Comparison of ENCODE assay signal across 33 cellular contexts in genomic region chr7:29886827-29887226, GRCh38.
A peak's percentile ranks its signal among the peaks of the same experiment; 100 is the strongest.
DNase-seq lines count a peak whose midpoint lies in the region; ATAC-seq and TF ChIP-seq lines count a peak whose summit lies in the region.
"Had no signal": no experiment of that assay in that cellular context is flagged by ENCODE, and none has a peak within 500 bp of the region (broad histone marks: within the 10 kb centered on the region; RNA-seq: fewer than 3 reads in every experiment).

No MANE protein-coding gene starts in this region.

- H3K9me3 ChIP-seq in esophagus muscularis mucosa = no peaks in the 10 kb centered on the region
- H3K9me3 ChIP-seq: A549; BE2C; BLaER1; BLaER1 treated with 17β-estradiol and CSF1 and Interleukin-3, amounts not matched to agents 10 nM and 100 nM; Caco-2 had no signal

- TF ChIP-seq POLR2A in esophagus muscularis mucosa (IDR thresholded peaks at IDR 0.05; ENCODE audit: low read depth) = no peak

- H3K4me1 Mint-ChIP-seq in osteocyte (ENCODE audit: unreplicated experiment) = peaks cover 1% of the 10 kb centered on the region
- H3K4me1 Mint-ChIP-seq in effector memory CD8-positive, alpha-beta T cell (ENCODE audit: low read depth in 2 of 2) = peaks cover 2 to 5% of the 10 kb centered on the region in 2 donors

- H3K36me3 Mint-ChIP-seq in osteocyte (ENCODE audit: unreplicated experiment) = no peaks in the 10 kb centered on the region
- H3K36me3 Mint-ChIP-seq in effector memory CD8-positive, alpha-beta T cell (ENCODE audit: insufficient read depth) = peaks cover 2% of the 10 kb centered on the region
- H3K36me3 Mint-ChIP-seq: CD4-positive, alpha-beta memory T cell; CD4-positive, CD25-positive, alpha-beta regulatory T cell; CD8-positive, alpha-beta memory T cell; CD8-positive, alpha-beta T cell had no signal

- H3K27ac Mint-ChIP-seq in osteocyte (ENCODE audit: unreplicated experiment) = no peak overlapping the region
- no peak overlapping the region for H3K27ac Mint-ChIP-seq in effector memory CD8-positive, alpha-beta T cell
- H3K27ac Mint-ChIP-seq: B cell; CD14-positive monocyte; CD4-positive, alpha-beta memory T cell; CD4-positive, alpha-beta T cell; CD8-positive, alpha-beta memory T cell; CD8-positive, alpha-beta T cell had no signal

- no peak for ATAC-seq in effector memory CD8-positive, alpha-beta T cell (replicated peaks)
- no peak for ATAC-seq in GM19351 (IDR thresholded peaks at IDR 0.05; ENCODE audit: unreplicated experiment)
- ATAC-seq: A549; CD8-positive, alpha-beta T cell had no signal

- DNase-seq in NCI-H2171 treated with DMSO at 0.1 percent for 48 hours (lab: John Stamatoyannopoulos, UW) (peak; percentile 14), NCI-H2171 (lab: John Stamatoyannopoulos, UW) (no peak), esophagus muscularis mucosa (ENCODE audit: extremely low spot score) (peak; percentile 60), osteocyte (ENCODE audit: extremely low spot score, unreplicated experiment) (peak; percentile 53)
- DNase-seq in effector memory CD8-positive, alpha-beta T cell = no peak
- DNase-seq: 8988T; ACHN; AML-193; BE2C; C1 segment of cervical spinal cord; Caco-2; Calu3; CD4-positive, alpha-beta memory T cell; CD4-positive, alpha-beta T cell; CD4-positive, CD25-positive, alpha-beta regulatory T cell; CD8-positive, alpha-beta memory T cell; CD8-positive, alpha-beta T cell; COR-L47; DMS 273 treated with DMSO at 0.1 percent for 48 hours; DMS153; DMS53; DMS79; DMS79 treated with DMSO at 0.1 percent for 48 hours; DND-41; EL had no signal

- H3K27ac ChIP-seq in esophagus muscularis mucosa (replicated peaks in 1 of 4) = no peak overlapping the region
- H3K27ac ChIP-seq: 22Rv1; A549; BLaER1; BLaER1 treated with 17β-estradiol and CSF1 and Interleukin-3, amounts not matched to agents 10 nM and 100 nM; C4-2B had no signal

- H3K4me3 Mint-ChIP-seq in osteocyte (ENCODE audit: unreplicated experiment) = no peak overlapping the region
- no peak overlapping the region for H3K4me3 Mint-ChIP-seq in effector memory CD8-positive, alpha-beta T cell
- H3K4me3 Mint-ChIP-seq: B cell; CD14-positive monocyte; CD4-positive, alpha-beta memory T cell; CD4-positive, alpha-beta T cell; CD4-positive, CD25-positive, alpha-beta regulatory T cell; CD8-positive, alpha-beta memory T cell; CD8-positive, alpha-beta T cell had no signal

- no peaks in the 10 kb centered on the region for H3K9me3 Mint-ChIP-seq in osteocyte (ENCODE audit: unreplicated experiment)
- H3K9me3 Mint-ChIP-seq in effector memory CD8-positive, alpha-beta T cell = no peaks in the 10 kb centered on the region
- H3K9me3 Mint-ChIP-seq: CD14-positive monocyte; CD4-positive, alpha-beta T cell; CD8-positive, alpha-beta memory T cell; CD8-positive, alpha-beta T cell had no signal

- peaks cover 22% of the 10 kb centered on the region for H3K27me3 Mint-ChIP-seq in osteocyte (ENCODE audit: unreplicated experiment)
- peaks cover 29 to 35% of the 10 kb centered on the region in 2 donors for H3K27me3 Mint-ChIP-seq in effector memory CD8-positive, alpha-beta T cell

- TF ChIP-seq EP300 in esophagus muscularis mucosa (IDR thresholded peaks at IDR 0.05) = no peak

- 94% methylated on average over 2 of the region's 2 CpGs for WGBS in esophagus muscularis mucosa

- H3K36me3 ChIP-seq in esophagus muscularis mucosa = no peaks in the 10 kb centered on the region
- H3K36me3 ChIP-seq: BE2C; BLaER1; BLaER1 treated with 17β-estradiol and CSF1 and Interleukin-3, amounts not matched to agents 10 nM and 100 nM had no signal

- H3K4me3 ChIP-seq in esophagus muscularis mucosa = no peak overlapping the region
- H3K4me3 ChIP-seq: A549; BLaER1; BLaER1 treated with 17β-estradiol and CSF1 and Interleukin-3, amounts not matched to agents 10 nM and 100 nM had no signal

- H3K27me3 ChIP-seq in esophagus muscularis mucosa = no peaks in the 10 kb centered on the region
- H3K27me3 ChIP-seq: BE2C had no signal

- intact Hi-C loops in esophagus muscularis mucosa (cut with DNase I) = no loop called here

- TF ChIP-seq CTCF in esophagus muscularis mucosa (IDR thresholded peaks at IDR 0.05) = no peak
- no peak for TF ChIP-seq CTCF in osteocyte (IDR thresholded peaks at IDR 0.05)

- H3K4me1 ChIP-seq in esophagus muscularis mucosa = peaks cover 3 to 23% (median 17%) of the 10 kb centered on the region in 4 donors
- H3K4me1 ChIP-seq: A549; BLaER1; BLaER1 treated with 17β-estradiol and CSF1 and Interleukin-3, amounts not matched to agents 10 nM and 100 nM; Caco-2 had no signal

Comparison
In these comparisons a context has a peak if more than half of its experiments do, and no peak if none do; other contexts are left out.
1. DNase-seq: peak in NCI-H2171 treated with DMSO at 0.1 percent for 48 hours (single experiment), esophagus muscularis mucosa (single experiment) and osteocyte (single experiment); none in NCI-H2171 (single experiment) and effector memory CD8-positive, alpha-beta T cell (0 of 3).